Comparison of ENCODE assay signal across 8 cellular contexts in genomic region chr16:88242312-88243284, GRCh38.
DNase-seq lines count a peak whose midpoint lies in the region; ATAC-seq, FAIRE-seq and TF ChIP-seq lines count a peak whose summit lies in the region.
"Not testable (repeated sequence)": the region's sequence is repeated elsewhere in the genome, so short reads cannot be mapped to it uniquely, and the experiment has no call there.

No MANE protein-coding gene starts in this region.

- DNase-seq in EL (peak; percentile 95), SW480 (ENCODE audit: low spot score) (peak; percentile 23), bronchial epithelial cell (ENCODE audit: low read depth) (peak; percentile 74), fibroblast of pulmonary artery (ENCODE audit: low read depth) (peak; percentile 95), aorta (peak; percentile 84 to 87)
- not testable (repeated sequence) for DNase-seq in left lung

- intact Hi-C loops in left lung (cut with DNase I): not testable (repeated sequence)
- intact Hi-C loops in aorta (cut with DNase I): loop anchor here in 1 of 2 donors (10.0 kb wide), 1 partner anchor 142 kb away; the partner anchor contains the start of gene ZNF469

- not testable (repeated sequence) for H3K4me1 ChIP-seq in HUES48 (ENCODE audit: control insufficient read depth, insufficient read depth, low read length); left lung; aorta (ENCODE audit: control insufficient read depth in 1 of 2, insufficient read depth in 2 of 2, low read length in 2 of 2)
- H3K4me1 ChIP-seq in rectal smooth muscle tissue (ENCODE audit: control insufficient read depth, insufficient read depth, low read length): peaks cover 14% of the 10 kb centered on the region

- not testable (repeated sequence) for H3K36me3 ChIP-seq in HUES48 (ENCODE audit: control insufficient read depth, insufficient read depth, low read length); bronchial epithelial cell (ENCODE audit: control insufficient read depth, insufficient read depth, low read length); left lung; rectal smooth muscle tissue (ENCODE audit: control insufficient read depth, insufficient read depth, low read length); aorta (ENCODE audit: control insufficient read depth in 1 of 2, insufficient read depth in 2 of 2, low read length in 1 of 2)

- not testable (repeated sequence) for TF ChIP-seq CTCF in bronchial epithelial cell (IDR thresholded peaks at IDR 0.05; ENCODE audit: insufficient read depth, low read length, severe bottlenecking); fibroblast of pulmonary artery (IDR thresholded peaks at IDR 0.05; ENCODE audit: low read length, missing control alignments); left lung (IDR thresholded peaks at IDR 0.05)

- WGBS in aorta, 2 donors: 46 to 51% methylated on average over 18 of the region's 18 CpGs

- H3K4me3 ChIP-seq in HUES48 (ENCODE audit: low read depth, low read length); bronchial epithelial cell (ENCODE audit: low read depth, low read length); fibroblast of pulmonary artery (replicated peaks; ENCODE audit: low read depth, low read length); left lung; rectal smooth muscle tissue (ENCODE audit: low read length); aorta (ENCODE audit: low read length in 2 of 2): not testable (repeated sequence)

- FAIRE-seq in bronchial epithelial cell (lab: Jason Lieb, UNC): not testable (repeated sequence)

- H3K9ac ChIP-seq in HUES48 (ENCODE audit: low read depth, low read length); rectal smooth muscle tissue (ENCODE audit: low read length): not testable (repeated sequence)

- H3K9me3 ChIP-seq in HUES48 (ENCODE audit: control insufficient read depth, insufficient read depth, low read length); left lung; aorta (ENCODE audit: control insufficient read depth, low read length): not testable (repeated sequence)

- peak; percentile 23 for ATAC-seq in left lung
- peak; percentile 3 for ATAC-seq in aorta (ENCODE audit: low FRiP score)

- H3K27ac ChIP-seq in HUES48 (ENCODE audit: low read depth, low read length) (peak overlapping the region; percentile 51), left lung (peak overlapping the region in 1 of 2 donors; percentile 26), rectal smooth muscle tissue (ENCODE audit: low read depth, low read length) (peak overlapping the region; percentile 71), aorta (ENCODE audit: low read depth in 1 of 2, low read length in 2 of 2) (peak overlapping the region in 1 of 2 donors; percentile 62)

- not testable (repeated sequence) for H3K27me3 ChIP-seq in HUES48 (ENCODE audit: control insufficient read depth, insufficient read depth, low read length); bronchial epithelial cell (ENCODE audit: control insufficient read depth, insufficient read depth, low read length); rectal smooth muscle tissue (ENCODE audit: control insufficient read depth, insufficient read depth, low read length); aorta (ENCODE audit: control insufficient read depth in 1 of 2, insufficient read depth in 2 of 2, low read length in 1 of 2)
- peaks cover 0 to 16% of the 10 kb centered on the region in 2 donors for H3K27me3 ChIP-seq in left lung
